In genomic region chr1:217027403-217028080, GRCh38 we compare ENCODE assay signal across 13 cellular contexts.
A peak's percentile ranks its signal among the peaks of the same experiment; 100 is the strongest.
DNase-seq lines count a peak whose midpoint lies in the region; ATAC-seq and TF ChIP-seq lines count a peak whose summit lies in the region.
"Had no signal": no experiment of that assay in that cellular context is flagged by ENCODE, and none has a peak within 500 bp of the region (broad histone marks: within the 10 kb centered on the region; RNA-seq: fewer than 3 reads in every experiment).

No MANE protein-coding gene starts in this region.

- H3K79me2 ChIP-seq in DOHH2 (ENCODE audit: control insufficient read depth, low read length), result no peaks in the 10 kb centered on the region

- peak overlapping the region; percentile 54 for H3K4me2 ChIP-seq in DOHH2 (ENCODE audit: low read length)

- peaks cover 18% of the 10 kb centered on the region for H3K4me1 ChIP-seq in DOHH2 (ENCODE audit: control insufficient read depth, low read length)
- H3K4me1 ChIP-seq in left ventricle myocardium inferior, result peaks cover 28% of the 10 kb centered on the region
- peaks cover 19% of the 10 kb centered on the region for H3K4me1 ChIP-seq in vagina

- TF ChIP-seq POLR2A in vagina (IDR thresholded peaks at IDR 0.05), result no peak

- H3F3A ChIP-seq in DOHH2 (ENCODE audit: control insufficient read depth, insufficient read depth), result no peaks in the 10 kb centered on the region

- in situ Hi-C loops in brain microvascular endothelial cell (cut with HindIII; ENCODE audit: low pct_ligation_motif_present, low sequenced_read_pairs), result no loop called here

- H3K4me3 ChIP-seq in DOHH2 (ENCODE audit: low read length) (peak overlapping the region; percentile 21; the same call in 1 of the 2 replicates), left ventricle myocardium inferior (no peak overlapping the region), brain microvascular endothelial cell (ENCODE audit: low read depth, low read length) (no peak overlapping the region), vagina (no peak overlapping the region)
- H3K4me3 ChIP-seq: K562 had no signal

- no peak overlapping the region for H3K27ac Mint-ChIP-seq in glutamatergic neuron (ENCODE audit: unreplicated experiment)

- no peaks in the 10 kb centered on the region for H3K36me3 Mint-ChIP-seq in glutamatergic neuron (ENCODE audit: unreplicated experiment)

- H3K4me3 Mint-ChIP-seq in glutamatergic neuron (ENCODE audit: unreplicated experiment), result no peak overlapping the region
- H3K4me3 Mint-ChIP-seq: neural crest cell had no signal

- no peaks in the 10 kb centered on the region for H3K9me2 ChIP-seq in DOHH2 (replicated peaks; ENCODE audit: control insufficient read depth, low read length)

- H3K9me3 Mint-ChIP-seq in glutamatergic neuron (ENCODE audit: unreplicated experiment), result no peaks in the 10 kb centered on the region

- H3K36me3 ChIP-seq in DOHH2 (ENCODE audit: control insufficient read depth, low read length) (no peaks in the 10 kb centered on the region), left ventricle myocardium inferior (no peaks in the 10 kb centered on the region), brain microvascular endothelial cell (replicated peaks) (no peaks in the 10 kb centered on the region), vagina (no peaks in the 10 kb centered on the region)
- H3K36me3 ChIP-seq: WERI-Rb-1 had no signal

- peak overlapping the region; percentile 52 for H3K27ac ChIP-seq in DOHH2 (ENCODE audit: low read depth, low read length)
- H3K27ac ChIP-seq in left ventricle myocardium inferior (replicated peaks), result no peak overlapping the region
- no peak overlapping the region for H3K27ac ChIP-seq in brain microvascular endothelial cell
- no peak overlapping the region for H3K27ac ChIP-seq in vagina
- H3K27ac ChIP-seq: WERI-Rb-1 had no signal

- DNase-seq in MV-4-11 (lab: John Stamatoyannopoulos, UW), result peak; percentile 89
- no peak for DNase-seq in glutamatergic neuron
- DNase-seq in left ventricle myocardium inferior, result no peak
- DNase-seq in brain microvascular endothelial cell, result no peak
- DNase-seq in vagina (ENCODE audit: extremely low spot score in 2 of 2), result no peak
- DNase-seq: activated naive CD4-positive, alpha-beta T cell treated with anti-CD3 and anti-CD28 coated beads, Interleukin-2, amount 50 U/mL, for 16 hours; stimulated activated CD4-positive, alpha-beta T cell treated with anti-CD3 and anti-CD28 coated beads, Interleukin-4, amount 100 ng/mL, for 4 hours; WERI-Rb-1 had no signal

- H3K9me3 ChIP-seq in DOHH2 (ENCODE audit: control insufficient read depth, insufficient read depth, low read length) (no peaks in the 10 kb centered on the region), left ventricle myocardium inferior (replicated peaks) (no peaks in the 10 kb centered on the region), vagina (no peaks in the 10 kb centered on the region)

- TF ChIP-seq CTCF in DOHH2 (IDR thresholded peaks at IDR 0.05; ENCODE audit: low read depth, low read length, poor library complexity, severe bottlenecking) (no peak), glutamatergic neuron (IDR thresholded peaks at IDR 0.05; ENCODE audit: partially characterized antibody, unreplicated experiment) (no peak), left ventricle myocardium inferior (IDR thresholded peaks at IDR 0.05; ENCODE audit: borderline replicate concordance) (no peak), brain microvascular endothelial cell (IDR thresholded peaks at IDR 0.05; ENCODE audit: low read depth, low read length, missing control alignments) (no peak), vagina (IDR thresholded peaks at IDR 0.05) (no peak)

- intact Hi-C loops in left ventricle myocardium inferior (cut with micrococcal nuclease), result no loop called here
- intact Hi-C loops in vagina (cut with DNase I), result no loop called here

- H3K27me3 Mint-ChIP-seq in glutamatergic neuron (ENCODE audit: unreplicated experiment), result peaks cover 1% of the 10 kb centered on the region

- ATAC-seq in GM19438 (IDR thresholded peaks at IDR 0.05; ENCODE audit: low read depth, unreplicated experiment) (peak; percentile 93), HG02970 (IDR thresholded peaks at IDR 0.05; ENCODE audit: low FRiP score, unreplicated experiment) (peak; percentile 96)
- ATAC-seq: K562 had no signal

- H3K4me1 Mint-ChIP-seq in glutamatergic neuron (ENCODE audit: low read depth, unreplicated experiment), result no peaks in the 10 kb centered on the region

- H3K27me3 ChIP-seq in DOHH2 (ENCODE audit: control insufficient read depth, low read length) (no peaks in the 10 kb centered on the region), left ventricle myocardium inferior (ENCODE audit: low read depth) (no peaks in the 10 kb centered on the region), brain microvascular endothelial cell (replicated peaks) (no peaks in the 10 kb centered on the region), vagina (no peaks in the 10 kb centered on the region)

- no peaks in the 10 kb centered on the region for H4K20me1 ChIP-seq in DOHH2 (ENCODE audit: control insufficient read depth, insufficient read depth, low read depth, low read length)
